1 cellular context compared by ENCODE assay signal in the genomic region with DNA sequence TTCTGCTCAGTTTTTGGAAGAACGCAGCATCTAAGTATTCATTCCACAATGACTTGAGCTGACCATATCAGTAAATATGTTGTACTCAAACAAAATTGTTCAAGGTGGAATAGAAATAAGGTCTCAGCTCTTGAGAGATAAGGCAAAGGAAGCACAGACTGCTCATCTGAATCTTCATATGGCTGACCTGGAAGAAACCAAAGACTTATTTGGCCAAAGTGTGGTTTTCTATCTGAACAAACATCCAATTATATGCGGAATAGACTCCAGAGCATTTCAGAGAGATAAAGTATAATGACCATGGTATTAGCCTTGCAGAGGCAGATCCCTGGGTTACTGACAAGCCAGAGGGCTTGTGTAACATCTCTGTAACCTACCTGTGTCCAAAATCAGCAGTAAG.
TF ChIP-seq lines count a peak whose summit lies in the region.

No MANE protein-coding gene starts in this region.

TF ChIP-seq in K562, 482 proteins besides CTCF, POLR2A, EP300 and RAD21:
- TF ChIP-seq CBFA2T3 (IDR thresholded peaks at IDR 0.05) (peak; percentile 74), TCF3 (CRISPR knock-in tag; IDR thresholded peaks at IDR 0.05) (peak; percentile 57), KDM1A (IDR thresholded peaks at IDR 0.05) (peak in 1 of 2 experiments; percentile 33; a peak in 1 of 4 replicates), ARNT (IDR thresholded peaks at IDR 0.05) (no peak), RCOR1 (IDR thresholded peaks at IDR 0.05; ENCODE audit: borderline replicate concordance in 1 of 2, low read depth in 2 of 2, low read length in 2 of 2) (peak in 1 of 2 experiments; percentile 76; a peak in 2 of 4 replicates), CTBP1 (IDR thresholded peaks at IDR 0.05; ENCODE audit: borderline replicate concordance) (peak; percentile 10; the same call in 1 of the 2 replicates), TAL1 (IDR thresholded peaks at IDR 0.05) (peak; percentile 43), CBFA2T2 (conservative IDR thresholded peaks at IDR 0.05) (peak; percentile 28; the same call in 1 of the 2 replicates), PTBP1 (IDR thresholded peaks at IDR 0.05; ENCODE audit: low read depth, low read length) (no peak), NCOR1 (IDR thresholded peaks at IDR 0.05) (0 out of 2 replicates have a peak, but pooled peaks have one; percentile 16), TEAD4 (IDR thresholded peaks at IDR 0.05; ENCODE audit: low read length) (peak; percentile 64), TEAD4 (CRISPR knock-in tag; IDR thresholded peaks at IDR 0.05; ENCODE audit: borderline replicate concordance) (no peak), ZFP1 (CRISPR knock-in tag; IDR thresholded peaks at IDR 0.05) (no peak), RBM22 (IDR thresholded peaks at IDR 0.05; ENCODE audit: low read depth, low read length, poor library complexity, severe bottlenecking) (no peak)
- TF ChIP-seq, protein P1, sequence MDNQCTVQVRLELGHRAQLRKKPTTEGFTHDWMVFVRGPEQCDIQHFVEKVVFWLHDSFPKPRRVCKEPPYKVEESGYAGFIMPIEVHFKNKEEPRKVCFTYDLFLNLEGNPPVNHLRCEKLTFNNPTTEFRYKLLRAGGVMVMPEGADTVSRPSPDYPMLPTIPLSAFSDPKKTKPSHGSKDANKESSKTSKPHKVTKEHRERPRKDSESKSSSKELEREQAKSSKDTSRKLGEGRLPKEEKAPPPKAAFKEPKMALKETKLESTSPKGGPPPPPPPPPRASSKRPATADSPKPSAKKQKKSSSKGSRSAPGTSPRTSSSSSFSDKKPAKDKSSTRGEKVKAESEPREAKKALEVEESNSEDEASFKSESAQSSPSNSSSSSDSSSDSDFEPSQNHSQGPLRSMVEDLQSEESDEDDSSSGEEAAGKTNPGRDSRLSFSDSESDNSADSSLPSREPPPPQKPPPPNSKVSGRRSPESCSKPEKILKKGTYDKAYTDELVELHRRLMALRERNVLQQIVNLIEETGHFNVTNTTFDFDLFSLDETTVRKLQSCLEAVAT (IDR thresholded peaks at IDR 0.05): no peak
TF ChIP-seq in K562: peak in this region for 9.
